20 cellular contexts compared by ENCODE assay signal in genomic region chr2:140842110-140842509, GRCh38.
"Had no signal": no experiment of that assay in that cellular context is flagged by ENCODE, and none has a peak within 500 bp of the region (broad histone marks: within the 10 kb centered on the region; RNA-seq: fewer than 3 reads in every experiment).

No MANE protein-coding gene starts in this region.

- H3K79me2 ChIP-seq: parathyroid adenoma had no signal

- H2AFZ ChIP-seq: parathyroid adenoma had no signal

- H3K4me3 ChIP-seq: coronary artery, esophagus muscularis mucosa, left lung, mucosa of descending colon, sigmoid colon, stomach, testis, tibial artery had no signal

- H3K9ac ChIP-seq: parathyroid adenoma had no signal

- H3K27me3 ChIP-seq: esophagus muscularis mucosa, left lung, sigmoid colon, stomach, testis, tibial artery had no signal

- H3K36me3 ChIP-seq: esophagus muscularis mucosa, left lung, sigmoid colon, stomach, tibial artery had no signal

- DNase-seq: dermis blood vessel endothelial cell; effector memory CD4-positive, alpha-beta T cell; kidney; left lung; mesenchymal stem cell; mucosa of descending colon; naive B cell; right cardiac atrium; sigmoid colon; stimulated activated CD4-positive, alpha-beta T cell treated with anti-CD3 and anti-CD28 coated beads, Interleukin-2, amount 100 ng/mL, for 24 hours; stimulated activated CD4-positive, alpha-beta T cell treated with anti-CD3 and anti-CD28 coated beads, Interleukin-4, amount 100 ng/mL, for 24 hours; stimulated activated naive CD4-positive, alpha-beta T cell treated with Interleukin-2 at 50 U/mL for 16 hours; stomach; testis; tibial artery had no signal

- H3K4me1 ChIP-seq: esophagus muscularis mucosa, left lung, parathyroid adenoma, sigmoid colon, stomach, testis, tibial artery had no signal

- H3K27ac ChIP-seq: coronary artery, esophagus muscularis mucosa, left lung, parathyroid adenoma, sigmoid colon, stomach, testis, tibial artery had no signal

- ATAC-seq: left lung; mucosa of descending colon; natural killer cell treated with Interleukin-12 subunit alpha and Interleukin-12 subunit beta and Interleukin-15 and Interleukin-18, amount 100 ng/mL, for 72 hours; right cardiac atrium; stimulated activated effector memory CD8-positive, alpha-beta T cell treated with anti-CD3 and anti-CD28 coated beads, Interleukin-12 subunit alpha, Interleukin-12 subunit beta, amount 100 ng/mL, for 72 hours had no signal

- H3K9me3 ChIP-seq: esophagus muscularis mucosa, left lung, mucosa of descending colon, sigmoid colon, stomach, testis, tibial artery had no signal
